Comparison of ENCODE assay signal across 12 cellular contexts in genomic region chr2:237262838-237263771, GRCh38.
A peak's percentile ranks its signal among the peaks of the same experiment; 100 is the strongest.
DNase-seq lines count a peak whose midpoint lies in the region; ATAC-seq and TF ChIP-seq lines count a peak whose summit lies in the region.
"Had no signal": no experiment of that assay in that cellular context is flagged by ENCODE, and none has a peak within 500 bp of the region (broad histone marks: within the 10 kb centered on the region; RNA-seq: fewer than 3 reads in every experiment).

No MANE protein-coding gene starts in this region.

- peak; percentile 55 for ATAC-seq in esophagus mucosa
- peak; percentile 69 for ATAC-seq in omental fat pad (ENCODE audit: low FRiP score)
- no peak for ATAC-seq in HG02981 (IDR thresholded peaks at IDR 0.05; ENCODE audit: unreplicated experiment)
- ATAC-seq in HG03196 (IDR thresholded peaks at IDR 0.05; ENCODE audit: unreplicated experiment): no peak

- no peak overlapping the region for H3K4me3 ChIP-seq in Peyer's patch
- no peak overlapping the region for H3K4me3 ChIP-seq in SJCRH30
- H3K4me3 ChIP-seq: SJSA1, testis had no signal

- no peak overlapping the region for H3K27ac ChIP-seq in Peyer's patch
- no peak overlapping the region for H3K27ac ChIP-seq in SJCRH30
- H3K27ac ChIP-seq: SJSA1, testis had no signal

- TF ChIP-seq POLR2A in Peyer's patch (IDR thresholded peaks at IDR 0.05): no peak

- no peak for TF ChIP-seq CTCF in omental fat pad (IDR thresholded peaks at IDR 0.05)
- no peak for TF ChIP-seq CTCF in Peyer's patch (IDR thresholded peaks at IDR 0.05)

- DNase-seq in CD1c-positive myeloid dendritic cell (ENCODE audit: extremely low spot score) (peak; percentile 65), NOMO-1 (lab: John Stamatoyannopoulos, UW; ENCODE audit: unreplicated experiment in 2 of 2) (peak; percentile 58 to 77), omental fat pad (ENCODE audit: low spot score) (no peak), Peyer's patch (no peak), SJCRH30 (no peak)
- DNase-seq: NCI-H1436 treated with DMSO at 0.1 percent for 48 hours; stimulated activated CD4-positive, alpha-beta T cell treated with anti-CD3 and anti-CD28 coated beads, Interleukin-2, amount 100 ng/mL, for 48 hours; testis had no signal

- H3K27me3 ChIP-seq in Peyer's patch (no peaks in the 10 kb centered on the region), SJCRH30 (no peaks in the 10 kb centered on the region; the same call in none of the 2 replicates)
- H3K27me3 ChIP-seq: SJSA1, testis had no signal

- H3K36me3 ChIP-seq in Peyer's patch: no peaks in the 10 kb centered on the region
- H3K36me3 ChIP-seq in SJCRH30: no peaks in the 10 kb centered on the region
- H3K36me3 ChIP-seq: SJSA1 had no signal

- H3K9me3 ChIP-seq in Peyer's patch: no peaks in the 10 kb centered on the region
- H3K9me3 ChIP-seq in SJCRH30 (replicated peaks): no peaks in the 10 kb centered on the region
- H3K9me3 ChIP-seq: SJSA1, testis had no signal

- H3K4me1 ChIP-seq in Peyer's patch: peaks cover 0 to 5% (median 0%) of the 10 kb centered on the region in 4 donors
- H3K4me1 ChIP-seq in SJCRH30: no peaks in the 10 kb centered on the region
- H3K4me1 ChIP-seq: testis had no signal

Comparison
In these comparisons a context has a peak if more than half of its experiments do, and no peak if none do; other contexts are left out.
1. DNase-seq: peak in CD1c-positive myeloid dendritic cell (single experiment) and NOMO-1 (2 of 2); none in omental fat pad (single experiment), Peyer's patch (0 of 3) and SJCRH30 (0 of 2).
2. ATAC-seq: peak in esophagus mucosa (single experiment) and omental fat pad (single experiment); none in HG02981 (single experiment) and HG03196 (single experiment).